Comparison of ENCODE assay signal across 8 cellular contexts in genomic region chr12:89951050-89951693, GRCh38.
DNase-seq lines count a peak whose midpoint lies in the region; ATAC-seq and TF ChIP-seq lines count a peak whose summit lies in the region.

No MANE protein-coding gene starts in this region.

- peak overlapping the region; percentile 94 to 99 (median 95) for H3K27ac Mint-ChIP-seq in naive B cell

- no peaks in the 10 kb centered on the region for H3K27me3 Mint-ChIP-seq in naive B cell

- DNase-seq in GM04503 (ENCODE audit: low read depth), result peak; percentile 27
- peak; percentile 22 for DNase-seq in amniotic stem cell (lab: John Stamatoyannopoulos, UW)
- DNase-seq in naive B cell, result peak; percentile 19
- DNase-seq in mucosa of gallbladder (ENCODE audit: low spot score), result no peak
- DNase-seq in NCI-H2171 (lab: John Stamatoyannopoulos, UW), result no peak
- no peak for DNase-seq in middle frontal gyrus (ENCODE audit: extremely low spot score, low spot score)

- no peaks in the 10 kb centered on the region for H3K9me3 Mint-ChIP-seq in naive B cell

- H3K36me3 Mint-ChIP-seq in naive B cell, result no peaks in the 10 kb centered on the region

- peak; percentile 28 for ATAC-seq in HG03045 (IDR thresholded peaks at IDR 0.05; ENCODE audit: unreplicated experiment)
- peak; percentile 23 to 47 for ATAC-seq in naive B cell (ENCODE audit: low read depth in 2 of 2)
- no peak for ATAC-seq in GM18505 (IDR thresholded peaks at IDR 0.05; ENCODE audit: unreplicated experiment)

- TF ChIP-seq POLR2A in GM18505 (IDR thresholded peaks at IDR 0.05; ENCODE audit: borderline replicate concordance, extremely low read depth, insufficient read depth, insufficient read length), result no peak

- peak overlapping the region; percentile 0 to 71 (median 50) for H3K4me3 Mint-ChIP-seq in naive B cell

- peaks cover 35 to 58% (median 53%) of the 10 kb centered on the region in 3 donors for H3K4me1 Mint-ChIP-seq in naive B cell

Comparison
In these comparisons a context has a peak if more than half of its experiments do, and no peak if none do; other contexts are left out.
1. DNase-seq: peak in GM04503 (single experiment), amniotic stem cell (single experiment) and naive B cell (single experiment); none in mucosa of gallbladder (single experiment), NCI-H2171 (single experiment) and middle frontal gyrus (single experiment).